ENCODE assay signal across 14 cellular contexts in the genomic region with DNA sequence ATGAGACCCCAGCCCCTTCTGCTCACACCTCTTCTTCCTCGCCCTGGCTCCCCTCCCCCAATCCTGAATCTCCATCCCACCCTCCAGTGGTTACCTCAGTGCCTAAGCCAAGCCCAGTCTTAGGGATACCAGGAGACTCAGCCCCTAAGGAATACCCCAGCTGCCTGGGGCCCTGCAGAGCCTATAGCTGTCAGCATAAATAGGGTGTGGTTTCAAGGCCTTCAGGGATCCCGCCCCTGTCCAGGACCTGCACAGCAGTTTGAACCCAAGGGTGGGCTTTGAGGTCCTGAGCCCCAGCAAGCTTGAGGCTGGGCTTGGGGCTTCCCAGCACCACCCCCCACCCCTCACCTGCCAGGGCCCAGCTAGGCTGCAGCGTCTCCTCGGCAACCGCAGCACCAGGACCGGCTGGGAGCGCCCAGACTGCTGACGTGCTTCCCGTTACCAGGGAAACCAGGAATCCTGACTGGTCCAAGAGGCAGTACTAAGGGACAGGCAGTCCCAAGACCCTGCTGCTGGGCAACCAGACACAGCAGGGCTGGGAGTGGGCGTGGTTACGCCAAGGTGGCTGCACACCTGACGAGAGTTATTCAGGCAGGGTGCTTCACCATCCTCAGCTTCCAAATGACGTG. TPM values are rescaled to one million over a fixed set of nuclear protein-coding genes. Genes with fewer than 3 reads are reported as not detected.
DNase-seq lines count a peak whose midpoint lies in the region; ATAC-seq and TF ChIP-seq lines count a peak whose summit lies in the region.
"Had no signal": no experiment of that assay in that cellular context is flagged by ENCODE, and none has a peak within 500 bp of the region (broad histone marks: within the 10 kb centered on the region; RNA-seq: fewer than 3 reads in every experiment).

No MANE protein-coding gene starts in this region.

- H3K27me3 ChIP-seq in neuronal stem cell (ENCODE audit: control insufficient read depth in 3 of 3, insufficient read depth in 3 of 3, low read depth in 1 of 3, low read length in 3 of 3) (no peaks in the 10 kb centered on the region), testis (no peaks in the 10 kb centered on the region)
- H3K27me3 ChIP-seq: esophagus squamous epithelium had no signal

- TF ChIP-seq CTCF in fibroblast of pulmonary artery (IDR thresholded peaks at IDR 0.05; ENCODE audit: low read length, missing control alignments) = no peak
- no peak for TF ChIP-seq CTCF in testis (IDR thresholded peaks at IDR 0.05)
- no peak for TF ChIP-seq CTCF in RWPE1 (conservative IDR thresholded peaks at IDR 0.05; ENCODE audit: low read depth)

- CTCF ChIA-PET in RWPE1 (lab: Yijun Ruan, JAX) = interaction anchor here (1.1 kb wide), 1 partner anchor 175 kb away, joined by 5 read pairs; no protein-coding TSS in a partner anchor

- H2AFZ ChIP-seq in neuronal stem cell (ENCODE audit: low read length) = no peak overlapping the region

- peak overlapping the region; percentile 51 for H3K23ac ChIP-seq in neuronal stem cell (ENCODE audit: low read depth, low read length, poor library complexity)

- H3K9ac ChIP-seq in neuronal stem cell (ENCODE audit: low read depth, low read length, poor library complexity) = peak overlapping the region; percentile 86

- H2BK120ac ChIP-seq in neuronal stem cell (ENCODE audit: low read depth, low read length) = no peak overlapping the region

- peaks cover 27 to 56% of the 10 kb centered on the region in 2 donors for H3K36me3 ChIP-seq in neuronal stem cell (replicated peaks in 1 of 2; ENCODE audit: control insufficient read depth in 2 of 2, insufficient read depth in 2 of 2, low read length in 2 of 2)
- no peaks in the 10 kb centered on the region for H3K36me3 ChIP-seq in testis (ENCODE audit: low read depth, missing control alignments)

- no peak overlapping the region for H2AK5ac ChIP-seq in neuronal stem cell (ENCODE audit: low read depth, low read length)

- H2BK12ac ChIP-seq in neuronal stem cell (ENCODE audit: low read length) = no peak overlapping the region

- intact Hi-C loops in testis (cut with DNase I; ENCODE audit: low total_unique reads) = no loop called here

- peak overlapping the region; percentile 52 for H3K18ac ChIP-seq in neuronal stem cell (ENCODE audit: low read length)

- ATAC-seq in GM18858 (IDR thresholded peaks at IDR 0.05; ENCODE audit: unreplicated experiment) = no peak
- ATAC-seq: PC-3 had no signal

- peaks cover 16 to 22% of the 10 kb centered on the region in 2 donors for H3K4me1 ChIP-seq in neuronal stem cell (ENCODE audit: control insufficient read depth in 2 of 2, insufficient read depth in 1 of 2, low read depth in 1 of 2, low read length in 2 of 2)
- H3K4me1 ChIP-seq in testis = no peaks in the 10 kb centered on the region

- H3K27ac ChIP-seq in neuronal stem cell (replicated peaks; ENCODE audit: low read length) (peak overlapping the region; percentile 11), testis (no peak overlapping the region), RWPE1 (no peak overlapping the region)
- H3K27ac ChIP-seq: esophagus squamous epithelium had no signal

- H4K8ac ChIP-seq in neuronal stem cell (ENCODE audit: low read depth, low read length) = no peak overlapping the region

- no peak overlapping the region for H3K14ac ChIP-seq in neuronal stem cell (ENCODE audit: low read length)

- WGBS in neuronal stem cell (ENCODE audit: extremely low coverage in 2 of 2, insufficient read length in 2 of 2, insufficient replicate concordance in 1 of 2), 2 donors = no CpG with 5 or more reads among the region's 13 CpGs
- WGBS in testis, 2 donors = 76 to 90% methylated on average over 8 to 13 of the region's 13 CpGs

- no peak overlapping the region for H3K4me3 ChIP-seq in fibroblast of pulmonary artery (replicated peaks; ENCODE audit: low read depth, low read length)
- no peak overlapping the region for H3K4me3 ChIP-seq in neuronal stem cell (ENCODE audit: low read length in 2 of 2)
- no peak overlapping the region for H3K4me3 ChIP-seq in testis
- H3K4me3 ChIP-seq: esophagus squamous epithelium had no signal

- H2BK15ac ChIP-seq in neuronal stem cell (ENCODE audit: low read length) = no peak overlapping the region

- DNase-seq in COR-L47 (lab: John Stamatoyannopoulos, UW) (peak; percentile 91), NCI-H69 (lab: John Stamatoyannopoulos, UW) (peak; percentile 89), fibroblast of pulmonary artery (ENCODE audit: low read depth) (peak; percentile 18), neuronal stem cell (ENCODE audit: low spot score) (peak; percentile 75), NCI-H345 (lab: John Stamatoyannopoulos, UW) (no peak), testis (no peak), RWPE1 (ENCODE audit: low spot score) (no peak)
- DNase-seq: activated B cell treated with CpG ODN at 0.5 μM for 24 hours; esophagus squamous epithelium; GOT3; PC-3; stimulated activated CD4-positive, alpha-beta T cell treated with anti-CD3 and anti-CD28 coated beads, Interleukin-15, amount 100 ng/mL, for 24 hours; stimulated activated naive CD4-positive, alpha-beta T cell treated with Interleukin-2 at 50 U/mL for 16 hours had no signal

- H3K9me3 ChIP-seq in neuronal stem cell (replicated peaks in 1 of 2; ENCODE audit: control insufficient read depth in 2 of 2, insufficient read depth in 1 of 2, low read depth in 1 of 2, low read length in 2 of 2) (no peaks in the 10 kb centered on the region), testis (no peaks in the 10 kb centered on the region)
- H3K9me3 ChIP-seq: esophagus squamous epithelium had no signal

- no peak overlapping the region for H4K91ac ChIP-seq in neuronal stem cell (ENCODE audit: low read depth, low read length, poor library complexity)

- no peak overlapping the region for H3K4ac ChIP-seq in neuronal stem cell (ENCODE audit: low read length)

- H3K4me2 ChIP-seq in neuronal stem cell (ENCODE audit: insufficient read depth, low read length, poor library complexity, severe bottlenecking) = no peak overlapping the region

- POLR2A ChIA-PET in RWPE1 (lab: Yijun Ruan, JAX; ENCODE audit: low non-redundant PET) = no interaction called here

- no peak for TF ChIP-seq POLR2A in testis (IDR thresholded peaks at IDR 0.05)

- H3K79me1 ChIP-seq in neuronal stem cell (ENCODE audit: low read depth, low read length) = peaks cover 11% of the 10 kb centered on the region

- H2BK5ac ChIP-seq in neuronal stem cell (ENCODE audit: low read length) = no peak overlapping the region

RNA-seq across cellular contexts. Expression of a gene that starts 13.7 kb away (rescaled TPM):
- 47.1 TPM for polyA plus RNA-seq in neuronal stem cell (2013, experiment 1 of 2)
- 45.6 TPM for polyA plus RNA-seq in neuronal stem cell (2013, experiment 2 of 2)
- total RNA-seq in testis = 10 to 100 TPM; 42.6 to 57.3 TPM
- polyA plus RNA-seq in testis (ENCODE audit: insufficient read depth, low read depth, low replicate concordance) = 43.7 TPM

RNA-seq across cellular contexts. Expression of a gene that starts 14.9 kb away (rescaled TPM):
- polyA plus RNA-seq in neuronal stem cell (2013, experiment 1 of 2) = 8.1 TPM
- 7.8 TPM for polyA plus RNA-seq in neuronal stem cell (2013, experiment 2 of 2)
- total RNA-seq in testis = 10 to 100 TPM; 30.4 to 41.2 TPM
- 27.4 TPM for polyA plus RNA-seq in testis (ENCODE audit: insufficient read depth, low read depth, low replicate concordance)

RNA-seq across cellular contexts. Expression of a gene that starts 35.6 kb away (rescaled TPM):
- polyA plus RNA-seq in neuronal stem cell (2013, experiment 1 of 2) = 0.84 TPM
- 0.71 TPM for polyA plus RNA-seq in neuronal stem cell (2013, experiment 2 of 2)
- total RNA-seq in testis = 1 to 10 TPM; 2.7 to 4.2 TPM
- polyA plus RNA-seq in testis (ENCODE audit: insufficient read depth, low read depth, low replicate concordance) = 3.1 TPM

Comparison
In these comparisons a context has a peak if more than half of its experiments do, and no peak if none do; other contexts are left out.
1. DNase-seq: peak in COR-L47 (single experiment), NCI-H69 (single experiment), fibroblast of pulmonary artery (single experiment) and neuronal stem cell (single experiment); none in NCI-H345 (single experiment), testis (single experiment) and RWPE1 (single experiment).